Comparison of ENCODE assay signal across 14 cellular contexts in genomic region chr3:127848131-127849129, GRCh38. TPM values are rescaled to one million over a fixed set of nuclear protein-coding genes. Genes with fewer than 3 reads are reported as not detected.
A peak's percentile ranks its signal among the peaks of the same experiment; 100 is the strongest.
DNase-seq lines count a peak whose midpoint lies in the region; ATAC-seq and TF ChIP-seq lines count a peak whose summit lies in the region.
"Had no signal": no experiment of that assay in that cellular context is flagged by ENCODE, and none has a peak within 500 bp of the region (broad histone marks: within the 10 kb centered on the region; RNA-seq: fewer than 3 reads in every experiment).

No MANE protein-coding gene starts in this region.

- H3K4me1 ChIP-seq in mucosa of descending colon (ENCODE audit: low read depth) = no peaks in the 10 kb centered on the region
- H3K4me1 ChIP-seq in effector memory CD4-positive, alpha-beta T cell (ENCODE audit: control insufficient read depth, insufficient read depth, low read length, poor library complexity, severe bottlenecking) = no peaks in the 10 kb centered on the region

- H3K9me3 Mint-ChIP-seq in progenitor cell of endocrine pancreas (ENCODE audit: low read depth) = no peaks in the 10 kb centered on the region
- H3K9me3 Mint-ChIP-seq: activated B cell treated with CpG ODN at 0.5 μM for 24 hours; activated T-helper 1 cell treated with anti-CD3 and anti-CD28 coated beads, Interleukin-12 subunit alpha, Interleukin-12 subunit beta, Interleukin-2, Interleukin-4 antibody, amounts not matched to agents 30 ng/mL and 10 ng/mL and 1 ng/mL, durations not matched to agents 14 hours and 24 hours and 36 hours; CD8-positive, alpha-beta T cell had no signal

- peaks cover 1% of the 10 kb centered on the region for H3K4me1 Mint-ChIP-seq in progenitor cell of endocrine pancreas (ENCODE audit: low read depth)

- no peaks in the 10 kb centered on the region for H3K36me3 ChIP-seq in mucosa of descending colon (ENCODE audit: low read depth)
- H3K36me3 ChIP-seq in effector memory CD4-positive, alpha-beta T cell (ENCODE audit: control insufficient read depth, insufficient read depth, low read length) = no peaks in the 10 kb centered on the region

- H3K27ac ChIP-seq in VCaP = peak overlapping the region; percentile 14; the same call in 1 of the 2 replicates
- no peak overlapping the region for H3K27ac ChIP-seq in effector memory CD4-positive, alpha-beta T cell (ENCODE audit: insufficient read depth, low read length, poor library complexity, severe bottlenecking)

- H3K4me3 ChIP-seq in fibroblast of the aortic adventitia (ENCODE audit: low read depth, low read length) (no peak overlapping the region), mucosa of descending colon (no peak overlapping the region)
- H3K4me3 ChIP-seq in effector memory CD4-positive, alpha-beta T cell (ENCODE audit: insufficient read depth, low read depth, low read length, poor library complexity, severe bottlenecking) = no peak overlapping the region
- H3K4me3 ChIP-seq: GM12878 had no signal

- TF ChIP-seq CTCF in VCaP (conservative IDR thresholded peaks at IDR 0.05) (no peak), fibroblast of the aortic adventitia (IDR thresholded peaks at IDR 0.05; ENCODE audit: insufficient read depth, low read length) (peak; percentile 43), mucosa of descending colon (IDR thresholded peaks at IDR 0.05) (no peak), progenitor cell of endocrine pancreas (IDR thresholded peaks at IDR 0.05; ENCODE audit: unreplicated experiment) (no peak)

- H3K27me3 ChIP-seq in effector memory CD4-positive, alpha-beta T cell (replicated peaks; ENCODE audit: control insufficient read depth, insufficient read depth, low read length, poor library complexity, severe bottlenecking) = no peaks in the 10 kb centered on the region

- no peaks in the 10 kb centered on the region for H3K36me3 Mint-ChIP-seq in progenitor cell of endocrine pancreas (ENCODE audit: insufficient read depth)
- H3K36me3 Mint-ChIP-seq: CD8-positive, alpha-beta T cell had no signal

- DNase-seq in C1 segment of cervical spinal cord (lab: John Stamatoyannopoulos, UW) (peak in 12 of 14 donors; percentile 16 to 69 (median 46)), fibroblast of the aortic adventitia (ENCODE audit: low read depth) (peak; percentile 33), mucosa of descending colon (no peak), NCI-H1048 (lab: John Stamatoyannopoulos, UW) (no peak), progenitor cell of endocrine pancreas (ENCODE audit: low spot score, unreplicated experiment) (no peak), T-helper 2 cell (no peak)
- no peak for DNase-seq in effector memory CD4-positive, alpha-beta T cell
- DNase-seq: activated B cell treated with CpG ODN at 0.5 μM for 24 hours; CD8-positive, alpha-beta T cell; kidney; NCI-H1436 treated with DMSO at 0.1 percent for 48 hours had no signal

- peak; percentile 22 for ATAC-seq in mucosa of descending colon
- ATAC-seq: CD8-positive, alpha-beta T cell; GM12878 had no signal

- H3K27me3 Mint-ChIP-seq in progenitor cell of endocrine pancreas = peaks cover 25% of the 10 kb centered on the region
- H3K27me3 Mint-ChIP-seq: activated B cell treated with CpG ODN at 0.5 μM for 24 hours had no signal

- intact Hi-C loops in mucosa of descending colon (cut with DNase I, micrococcal nuclease) = no loop called here

- no peak overlapping the region for H3K4me3 Mint-ChIP-seq in progenitor cell of endocrine pancreas (ENCODE audit: low read depth)
- H3K4me3 Mint-ChIP-seq: activated B cell treated with CpG ODN at 0.5 μM for 24 hours; activated T-helper 1 cell treated with anti-CD3 and anti-CD28 coated beads, Interleukin-12 subunit alpha, Interleukin-12 subunit beta, Interleukin-2, Interleukin-4 antibody, amounts not matched to agents 30 ng/mL and 10 ng/mL and 1 ng/mL, durations not matched to agents 14 hours and 24 hours and 36 hours; CD8-positive, alpha-beta T cell had no signal

- no peak overlapping the region for H3K27ac Mint-ChIP-seq in progenitor cell of endocrine pancreas
- H3K27ac Mint-ChIP-seq: activated B cell treated with CpG ODN at 0.5 μM for 24 hours; activated T-helper 1 cell treated with anti-CD3 and anti-CD28 coated beads, Interleukin-12 subunit alpha, Interleukin-12 subunit beta, Interleukin-2, Interleukin-4 antibody, amounts not matched to agents 30 ng/mL and 10 ng/mL and 1 ng/mL, durations not matched to agents 14 hours and 24 hours and 36 hours; CD8-positive, alpha-beta T cell had no signal

- H3K9me3 ChIP-seq in mucosa of descending colon = no peaks in the 10 kb centered on the region
- no peaks in the 10 kb centered on the region for H3K9me3 ChIP-seq in effector memory CD4-positive, alpha-beta T cell (ENCODE audit: control insufficient read depth, low read length)

RNA-seq across cellular contexts. Expression of gene MGLL, which starts 26.1 kb away (rescaled TPM):
- 8.3 and 25.8 TPM in 2 replicates for total RNA-seq in fibroblast of the aortic adventitia (ENCODE audit: low replicate concordance)
- total RNA-seq in mucosa of descending colon = 100 to 1,000 TPM; 212 to 515 (median 221) TPM
- total RNA-seq in progenitor cell of endocrine pancreas = 0.43 and 0.62 TPM in 2 replicates

Comparison
In these comparisons a context has a peak if more than half of its experiments do, and no peak if none do; other contexts are left out.
1. DNase-seq: peak in C1 segment of cervical spinal cord (12 of 14) and fibroblast of the aortic adventitia (single experiment); none in mucosa of descending colon (0 of 3), effector memory CD4-positive, alpha-beta T cell (0 of 3), NCI-H1048 (single experiment), progenitor cell of endocrine pancreas (single experiment) and T-helper 2 cell (0 of 5).